In the genomic region with DNA sequence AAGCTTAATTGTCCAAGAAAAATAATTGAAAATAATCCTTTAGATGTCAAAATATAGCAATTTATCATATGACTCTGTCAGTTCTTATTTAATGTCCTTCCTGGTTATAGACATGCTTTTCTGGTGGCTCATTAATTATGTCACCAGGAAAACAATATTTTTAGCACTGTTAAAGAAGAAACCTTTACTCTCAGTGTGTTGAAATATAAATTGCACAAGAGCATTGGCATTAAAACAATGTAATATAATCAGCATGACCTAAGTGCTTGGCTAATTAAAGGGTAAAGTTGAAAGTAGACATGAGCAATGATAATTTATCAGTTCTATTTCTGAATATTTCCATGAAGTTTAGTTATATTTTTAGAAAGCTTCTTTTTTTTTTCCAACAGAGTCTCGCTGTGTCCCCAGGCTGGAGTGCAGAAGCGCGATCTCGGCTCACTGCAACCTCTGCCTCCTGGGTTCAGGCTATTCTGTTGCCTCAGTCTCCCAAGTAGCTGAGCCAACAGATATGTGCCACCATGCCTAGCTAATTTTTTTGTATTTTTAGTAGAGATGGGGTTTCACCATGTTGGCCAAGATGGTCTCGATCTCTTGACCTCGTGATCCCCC, we compare ENCODE assay signal across 12 cellular contexts.
"Had no signal": no experiment of that assay in that cellular context is flagged by ENCODE, and none has a peak within 500 bp of the region (broad histone marks: within the 10 kb centered on the region; RNA-seq: fewer than 3 reads in every experiment).

No MANE protein-coding gene starts in this region.

- H3K4me3 ChIP-seq: breast epithelium, stomach, thyroid gland had no signal

- DNase-seq: activated CD4-positive, alpha-beta T cell treated with anti-CD3 and anti-CD28 coated beads, Interleukin-2, amount 50 U/mL, for 4 hours; activated effector memory CD4-positive, alpha-beta T cell treated with anti-CD3 and anti-CD28 coated beads, Interleukin-2, amount 50 U/mL, for 16 hours; activated T-cell treated with anti-CD3 and anti-CD28 coated beads, Interleukin-2, amount 50 U/mL, for 4 hours; mesendoderm; nephron progenitor cell; stomach; T-helper 2 cell; thyroid gland had no signal

- H3K4me3 Mint-ChIP-seq: activated T-cell treated with anti-CD3 and anti-CD28 coated beads, Interleukin-2, amount 50 U/mL, for 4 hours; nephron progenitor cell had no signal

- H3K27me3 ChIP-seq: breast epithelium, stomach, thyroid gland had no signal

- H3K27ac ChIP-seq: breast epithelium, stomach, thyroid gland had no signal

- FAIRE-seq: urothelium cell line had no signal

- H3K4me1 ChIP-seq: breast epithelium, stomach, thyroid gland had no signal

- H3K9me3 ChIP-seq: thyroid gland had no signal

- H3K36me3 Mint-ChIP-seq: activated naive CD4-positive, alpha-beta T cell treated with anti-CD3 and anti-CD28 coated beads, Interleukin-2, amount 50 U/mL, for 72 hours had no signal

- H3K4me1 Mint-ChIP-seq: nephron progenitor cell had no signal

- ATAC-seq: activated naive CD4-positive, alpha-beta T cell treated with anti-CD3 and anti-CD28 coated beads, Interleukin-2, amount 50 U/mL, for 72 hours; activated T-cell treated with anti-CD3 and anti-CD28 coated beads, Interleukin-2, amount 50 U/mL, for 4 hours; left lobe of liver had no signal

- H3K36me3 ChIP-seq: breast epithelium, stomach, thyroid gland had no signal

- H3K27ac Mint-ChIP-seq: activated naive CD4-positive, alpha-beta T cell treated with anti-CD3 and anti-CD28 coated beads, Interleukin-2, amount 50 U/mL, for 72 hours; nephron progenitor cell had no signal
